25 cellular contexts compared by ENCODE assay signal in genomic region chr12:40734283-40734682, GRCh38. TPM values are rescaled to one million over a fixed set of nuclear protein-coding genes. Genes with fewer than 3 reads are reported as not detected.
"Had no signal": no experiment of that assay in that cellular context is flagged by ENCODE, and none has a peak within 500 bp of the region (broad histone marks: within the 10 kb centered on the region; RNA-seq: fewer than 3 reads in every experiment).

No MANE protein-coding gene starts in this region.

- H3K4me3 Mint-ChIP-seq: activated CD4-positive, alpha-beta memory T cell treated with anti-CD3 and anti-CD28 coated beads for 36 hours; activated CD4-positive, alpha-beta T cell treated with anti-CD3 and anti-CD28 coated beads, Interleukin-2, amount 10 ng/mL, durations not matched to agents 7 days and 5 days; activated naive CD8-positive, alpha-beta T cell treated with anti-CD3 and anti-CD28 coated beads, Interleukin-2, amount 10 ng/mL, durations not matched to agents 7 days and 5 days; activated T-cell treated with anti-CD3 and anti-CD28 coated beads, Interleukin-2, amount 50 U/mL, for 72 hours; T-cell had no signal

- H3K9me3 ChIP-seq: adrenal gland had no signal

- H3K36me3 ChIP-seq: adrenal gland had no signal

- H3K36me3 Mint-ChIP-seq: activated CD4-positive, alpha-beta memory T cell treated with anti-CD3 and anti-CD28 coated beads for 36 hours; activated naive CD8-positive, alpha-beta T cell treated with anti-CD3 and anti-CD28 coated beads, Interleukin-2, amount 10 ng/mL, durations not matched to agents 7 days and 5 days; T-cell had no signal

- H3K27me3 ChIP-seq: adrenal gland had no signal

- H3K9me3 Mint-ChIP-seq: activated CD4-positive, alpha-beta memory T cell treated with anti-CD3 and anti-CD28 coated beads for 36 hours; activated CD4-positive, alpha-beta T cell treated with anti-CD3 and anti-CD28 coated beads, Interleukin-2, amount 10 ng/mL, durations not matched to agents 7 days and 5 days; activated naive CD8-positive, alpha-beta T cell treated with anti-CD3 and anti-CD28 coated beads, Interleukin-2, amount 10 ng/mL, durations not matched to agents 7 days and 5 days; activated T-cell treated with anti-CD3 and anti-CD28 coated beads, Interleukin-2, amount 50 U/mL, for 72 hours; activated T-helper 2 cell treated with anti-CD3 and anti-CD28 coated beads, Interferon-gamma antibody, Interleukin-2, Interleukin-4, amounts not matched to agents 10 μg/mL and 5 μg/mL and 100 μg/mL, durations not matched to agents 14 hours and 24 hours and 36 hours; T-cell had no signal

- H3K4me1 ChIP-seq: adrenal gland had no signal

- H3K4me1 Mint-ChIP-seq: activated CD4-positive, alpha-beta T cell treated with anti-CD3 and anti-CD28 coated beads, Interleukin-2, amount 10 ng/mL, durations not matched to agents 7 days and 5 days; activated naive CD8-positive, alpha-beta T cell treated with anti-CD3 and anti-CD28 coated beads, Interleukin-2, amount 10 ng/mL, durations not matched to agents 7 days and 5 days; T-cell had no signal

- DNase-seq: activated CD4-positive, alpha-beta memory T cell treated with anti-CD3 and anti-CD28 coated beads for 36 hours; activated CD4-positive, alpha-beta T cell treated with anti-CD3 and anti-CD28 coated beads, Interleukin-2, amount 10 ng/mL, durations not matched to agents 7 days and 5 days; activated CD4-positive, CD25-positive, alpha-beta regulatory T cell; activated naive CD4-positive, alpha-beta T cell treated with anti-CD3 and anti-CD28 coated beads, Interleukin-2, amount 50 U/mL, for 16 hours; activated naive CD8-positive, alpha-beta T cell treated with anti-CD3 and anti-CD28 coated beads, Interleukin-2, amount 10 ng/mL, durations not matched to agents 7 days and 5 days; activated T-cell treated with anti-CD3 and anti-CD28 coated beads for 4 hours; activated T-cell treated with anti-CD3 and anti-CD28 coated beads, Interleukin-2, amount 50 U/mL, for 72 hours; adrenal gland; anterior cingulate cortex; cerebellar nuclear complex; NCI-H1092; NCI-H1436; NCI-H1694 treated with DMSO at 0.1 percent for 48 hours; NCI-H2029 treated with DMSO at 0.1 percent for 48 hours; NCI-H524; NCI-H748 treated with DMSO at 0.1 percent for 48 hours; PC-3; SHP77; T-cell; T-helper 2 cell; T1000 had no signal

- ATAC-seq: activated T-cell treated with anti-CD3 and anti-CD28 coated beads, Interleukin-2, amount 50 U/mL, for 72 hours; PC-3; T-cell had no signal

- H3K4me3 ChIP-seq: adrenal gland had no signal

- H3K27ac ChIP-seq: adrenal gland had no signal

- H3K27me3 Mint-ChIP-seq: activated CD4-positive, alpha-beta memory T cell treated with anti-CD3 and anti-CD28 coated beads for 36 hours; activated CD4-positive, alpha-beta T cell treated with anti-CD3 and anti-CD28 coated beads, Interleukin-2, amount 10 ng/mL, durations not matched to agents 7 days and 5 days; activated naive CD8-positive, alpha-beta T cell treated with anti-CD3 and anti-CD28 coated beads, Interleukin-2, amount 10 ng/mL, durations not matched to agents 7 days and 5 days; T-cell had no signal

- H3K27ac Mint-ChIP-seq: activated CD4-positive, alpha-beta memory T cell treated with anti-CD3 and anti-CD28 coated beads for 36 hours; activated CD4-positive, alpha-beta T cell treated with anti-CD3 and anti-CD28 coated beads, Interleukin-2, amount 10 ng/mL, durations not matched to agents 7 days and 5 days; activated naive CD8-positive, alpha-beta T cell treated with anti-CD3 and anti-CD28 coated beads, Interleukin-2, amount 10 ng/mL, durations not matched to agents 7 days and 5 days; activated T-cell treated with anti-CD3 and anti-CD28 coated beads, Interleukin-2, amount 50 U/mL, for 72 hours; activated T-helper 2 cell treated with anti-CD3 and anti-CD28 coated beads, Interferon-gamma antibody, Interleukin-2, Interleukin-4, amounts not matched to agents 10 μg/mL and 5 μg/mL and 100 μg/mL, durations not matched to agents 14 hours and 24 hours and 36 hours; T-cell had no signal

RNA-seq across cellular contexts. Expression of gene CNTN1, which starts 42.0 kb away (rescaled TPM):
- total RNA-seq: activated CD4-positive, alpha-beta memory T cell treated with anti-CD3 and anti-CD28 coated beads for 36 hours; activated CD4-positive, alpha-beta T cell treated with anti-CD3 and anti-CD28 coated beads, Interleukin-2, amount 10 ng/mL, durations not matched to agents 7 days and 5 days; activated CD8-positive, alpha-beta memory T cell treated with anti-CD3 and anti-CD28 coated beads for 36 hours; activated naive CD8-positive, alpha-beta T cell treated with anti-CD3 and anti-CD28 coated beads, Interleukin-2, amount 10 ng/mL, durations not matched to agents 7 days and 5 days; activated T-cell treated with anti-CD3 and anti-CD28 coated beads, Interleukin-2, amount 50 U/mL, for 72 hours; activated T-helper 2 cell treated with anti-CD3 and anti-CD28 coated beads, Interferon-gamma antibody, Interleukin-2, Interleukin-4, amounts not matched to agents 10 μg/mL and 5 μg/mL and 100 μg/mL, durations not matched to agents 14 hours and 24 hours and 36 hours; LHCN-M2; MCF 10A; PC-3; T-cell had no signal
